ENCODE assay signal across 8 cellular contexts in the genomic region with DNA sequence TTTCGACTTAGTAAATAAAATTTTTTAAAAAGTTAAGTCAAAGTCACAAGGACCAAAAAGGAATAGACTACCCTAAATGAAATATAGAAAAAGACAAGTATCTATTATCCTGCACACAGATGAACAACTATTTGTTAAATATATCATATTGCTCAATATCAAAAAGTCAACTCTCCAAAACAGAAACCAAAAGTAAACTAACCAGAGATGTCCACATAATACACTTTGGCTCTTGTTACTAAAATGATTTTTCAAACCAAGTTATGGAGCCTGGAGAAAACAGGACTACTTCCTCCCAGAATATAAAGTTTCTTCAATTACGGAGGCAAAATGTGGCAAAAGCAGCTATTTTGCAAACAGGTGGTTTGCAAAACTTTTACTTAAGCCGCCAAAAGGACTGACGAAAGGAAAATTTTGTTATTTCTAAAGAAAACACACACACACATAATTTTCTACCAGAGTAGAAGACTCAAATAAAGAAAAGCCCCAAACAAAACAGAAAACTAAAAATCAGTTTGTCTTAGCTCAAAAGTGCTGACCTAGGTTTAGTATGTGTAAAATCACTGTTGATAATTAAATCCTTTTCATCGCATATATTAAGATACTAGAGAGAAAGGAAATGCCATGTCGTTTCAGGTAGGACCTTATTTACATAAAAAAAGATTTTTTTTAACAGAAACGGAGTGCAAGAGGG. TPM values are rescaled to one million over a fixed set of nuclear protein-coding genes. Genes with fewer than 3 reads are reported as not detected.
DNase-seq lines count a peak whose midpoint lies in the region; TF ChIP-seq lines count a peak whose summit lies in the region.

No MANE protein-coding gene starts in this region.

- DNase-seq in AG09309 (ENCODE audit: low read depth) (no peak), HS-5 (ENCODE audit: low read depth) (peak; percentile 42), amniotic epithelial cell (ENCODE audit: low read depth) (peak; percentile 65), lower leg skin (ENCODE audit: low spot score in 2 of 2) (no peak), NCI-H446 treated with DMSO at 0.1 percent for 48 hours (lab: John Stamatoyannopoulos, UW) (no peak), posterior cingulate gyrus (no peak)
- no peak for DNase-seq in stimulated activated naive CD4-positive, alpha-beta T cell treated with Interleukin-2 at 50 U/mL for 16 hours (lab: John Stamatoyannopoulos, UW)

- H3K4me3 ChIP-seq in AG09309 (ENCODE audit: control insufficient read depth, low read depth, low read length) (peak overlapping the region; percentile 99), lower leg skin (ENCODE audit: low read depth, poor library complexity, severe bottlenecking) (peak overlapping the region; percentile 90), urinary bladder (ENCODE audit: low read depth, low read length) (peak overlapping the region; percentile 93)

- H3K27ac ChIP-seq in urinary bladder (ENCODE audit: low read depth) = peak overlapping the region; percentile 2

- intact Hi-C loops in lower leg skin (cut with DNase I; ENCODE audit: low total_unique reads) (no loop called here), posterior cingulate gyrus (cut with DNase I) (loop anchor here (10.0 kb wide), 1 partner anchor 125 kb away; no protein-coding TSS in a partner anchor)

- no peaks in the 10 kb centered on the region for H3K36me3 ChIP-seq in urinary bladder (ENCODE audit: insufficient read depth)

- WGBS in lower leg skin, 2 donors = 19 to 21% methylated on average over 7 of the region's 7 CpGs
- WGBS in urinary bladder = 31% methylated on average over 7 of the region's 7 CpGs

- TF ChIP-seq CTCF in AG09309 (IDR thresholded peaks at IDR 0.05; ENCODE audit: control insufficient read depth, insufficient read depth, low read depth, low read length, missing control alignments) = no peak
- TF ChIP-seq CTCF in lower leg skin (IDR thresholded peaks at IDR 0.05) = no peak

- H3K4me1 ChIP-seq in urinary bladder (ENCODE audit: insufficient read depth) = no peaks in the 10 kb centered on the region

- no peak for TF ChIP-seq POLR2A in lower leg skin (IDR thresholded peaks at IDR 0.05)

RNA-seq across cellular contexts. Expression of gene DPYD, which starts 1.1 kb away (rescaled TPM):
- total RNA-seq in lower leg skin = 10 to 100 TPM; 10.6 to 16.1 (median 14.6) TPM
- total RNA-seq in urinary bladder = 84.3 TPM
- polyA plus RNA-seq in urinary bladder = 24.7 TPM

Comparison
In these comparisons a context has a peak if more than half of its experiments do, and no peak if none do; other contexts are left out.
1. DNase-seq: peak in HS-5 (single experiment) and amniotic epithelial cell (single experiment); none in AG09309 (single experiment), lower leg skin (0 of 2), NCI-H446 treated with DMSO at 0.1 percent for 48 hours (single experiment), stimulated activated naive CD4-positive, alpha-beta T cell treated with Interleukin-2 at 50 U/mL for 16 hours (single experiment) and posterior cingulate gyrus (0 of 10).
2. Peak in every context shown above with its lines, with median percentiles within 50 percentile points of each other: H3K4me3 ChIP-seq.